10 cellular contexts compared by ENCODE assay signal in the genomic region with DNA sequence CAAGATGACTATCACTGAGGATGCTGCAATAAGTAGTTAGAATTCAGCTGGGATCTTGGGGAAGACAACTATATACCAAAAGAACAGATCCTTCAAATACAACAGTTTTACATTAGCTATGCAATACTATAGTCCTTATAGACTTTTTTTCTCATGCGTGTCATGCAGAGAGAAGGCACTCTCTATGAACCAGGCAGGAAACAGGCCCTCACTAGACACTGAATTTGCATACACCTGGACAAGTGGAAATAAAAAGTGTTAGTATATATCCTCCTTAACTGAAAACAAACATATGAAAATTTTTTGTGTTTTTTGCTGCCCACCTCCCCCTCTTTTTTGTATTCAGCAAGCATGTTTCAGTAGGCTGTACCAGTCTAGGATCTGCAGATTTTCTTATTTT. TPM values are rescaled to one million over a fixed set of nuclear protein-coding genes. Genes with fewer than 3 reads are reported as not detected.
DNase-seq lines count a peak whose midpoint lies in the region; ATAC-seq and TF ChIP-seq lines count a peak whose summit lies in the region.
"Had no signal": no experiment of that assay in that cellular context is flagged by ENCODE, and none has a peak within 500 bp of the region (broad histone marks: within the 10 kb centered on the region; RNA-seq: fewer than 3 reads in every experiment).

No MANE protein-coding gene starts in this region.

- ATAC-seq in GM21381 (IDR thresholded peaks at IDR 0.05; ENCODE audit: unreplicated experiment): peak; percentile 98
- peak; percentile 99 for ATAC-seq in HG03066 (IDR thresholded peaks at IDR 0.05; ENCODE audit: low read depth, unreplicated experiment)

- DNase-seq in GM13977 (ENCODE audit: low spot score) (peak; percentile 16), NCI-H526 (lab: John Stamatoyannopoulos, UW) (peak; percentile 98), AML-193 (lab: John Stamatoyannopoulos, UW) (no peak), mesenchymal stem cell (no peak), DMS 273 treated with DMSO at 0.1 percent for 48 hours (lab: John Stamatoyannopoulos, UW) (no peak)
- no peak for DNase-seq in activated T-helper 2 cell treated with anti-CD3 and anti-CD28 coated beads, Interferon-gamma antibody, Interleukin-2, Interleukin-4, amounts not matched to agents 10 μg/mL and 5 μg/mL and 100 μg/mL, durations not matched to agents 14 hours and 24 hours and 36 hours (ENCODE audit: low spot score)
- DNase-seq: dorsolateral prefrontal cortex, NCI-H524 treated with DMSO at 0.1 percent for 48 hours had no signal

- no peak overlapping the region for H3K4me2 ChIP-seq in mesenchymal stem cell (ENCODE audit: low read length, poor library complexity, severe bottlenecking)

- H3K36me3 ChIP-seq in mesenchymal stem cell (ENCODE audit: control insufficient read depth in 1 of 2, insufficient read depth in 2 of 2, low read depth in 1 of 2, low read length in 2 of 2): peaks cover 17 to 67% of the 10 kb centered on the region in 2 experiments

- no peak overlapping the region for H3K23ac ChIP-seq in mesenchymal stem cell (ENCODE audit: low read length in 2 of 2)

- H2AK5ac ChIP-seq in mesenchymal stem cell (ENCODE audit: low read length, severe bottlenecking): no peak overlapping the region

- H3K27me3 ChIP-seq in mesenchymal stem cell (ENCODE audit: control insufficient read depth in 1 of 2, insufficient read depth in 1 of 2, low read length in 2 of 2): no peaks in the 10 kb centered on the region
- H3K27me3 ChIP-seq: dorsolateral prefrontal cortex had no signal

- H3K4me1 ChIP-seq in mesenchymal stem cell (ENCODE audit: control insufficient read depth, insufficient read depth, low read depth, low read length): no peaks in the 10 kb centered on the region

- no peak overlapping the region for H2BK5ac ChIP-seq in mesenchymal stem cell (ENCODE audit: low read depth, low read length, poor library complexity, severe bottlenecking)

- H3K27me3 Mint-ChIP-seq in activated T-helper 2 cell treated with anti-CD3 and anti-CD28 coated beads, Interferon-gamma antibody, Interleukin-2, Interleukin-4, amounts not matched to agents 10 μg/mL and 5 μg/mL and 100 μg/mL, durations not matched to agents 14 hours and 24 hours and 36 hours (ENCODE audit: low read depth): no peaks in the 10 kb centered on the region

- H2BK120ac ChIP-seq in mesenchymal stem cell (ENCODE audit: low read depth, low read length): no peak overlapping the region

- H3K36me3 Mint-ChIP-seq in activated T-helper 2 cell treated with anti-CD3 and anti-CD28 coated beads, Interferon-gamma antibody, Interleukin-2, Interleukin-4, amounts not matched to agents 10 μg/mL and 5 μg/mL and 100 μg/mL, durations not matched to agents 14 hours and 24 hours and 36 hours (ENCODE audit: low read depth): peaks cover 52% of the 10 kb centered on the region

- H3K9ac ChIP-seq in mesenchymal stem cell (ENCODE audit: low read length): no peak overlapping the region

- H3K9me3 Mint-ChIP-seq in activated T-helper 2 cell treated with anti-CD3 and anti-CD28 coated beads, Interferon-gamma antibody, Interleukin-2, Interleukin-4, amounts not matched to agents 10 μg/mL and 5 μg/mL and 100 μg/mL, durations not matched to agents 14 hours and 24 hours and 36 hours: no peaks in the 10 kb centered on the region

- intact Hi-C loops in activated T-helper 2 cell treated with anti-CD3 and anti-CD28 coated beads, Interferon-gamma antibody, Interleukin-2, Interleukin-4, amounts not matched to agents 10 μg/mL and 5 μg/mL and 100 μg/mL, durations not matched to agents 14 hours and 24 hours and 36 hours (cut with micrococcal nuclease): no loop called here

- no peaks in the 10 kb centered on the region for H3K9me3 ChIP-seq in mesenchymal stem cell (ENCODE audit: control insufficient read depth, low read length)

- no peak overlapping the region for H3K4ac ChIP-seq in mesenchymal stem cell (ENCODE audit: low read depth in 1 of 2, low read length in 2 of 2)

- no peak overlapping the region for H3K27ac Mint-ChIP-seq in activated T-helper 2 cell treated with anti-CD3 and anti-CD28 coated beads, Interferon-gamma antibody, Interleukin-2, Interleukin-4, amounts not matched to agents 10 μg/mL and 5 μg/mL and 100 μg/mL, durations not matched to agents 14 hours and 24 hours and 36 hours

- H2BK12ac ChIP-seq in mesenchymal stem cell (ENCODE audit: low read length in 2 of 2): no peak overlapping the region

- no peaks in the 10 kb centered on the region for H3K4me1 Mint-ChIP-seq in activated T-helper 2 cell treated with anti-CD3 and anti-CD28 coated beads, Interferon-gamma antibody, Interleukin-2, Interleukin-4, amounts not matched to agents 10 μg/mL and 5 μg/mL and 100 μg/mL, durations not matched to agents 14 hours and 24 hours and 36 hours (ENCODE audit: low read depth)

- H3K79me1 ChIP-seq in mesenchymal stem cell (replicated peaks; ENCODE audit: low read length, poor library complexity, severe bottlenecking): peaks cover 19% of the 10 kb centered on the region

- no peak overlapping the region for H3K18ac ChIP-seq in mesenchymal stem cell (ENCODE audit: low read depth in 1 of 2, low read length in 2 of 2)

- no peak overlapping the region for H4K91ac ChIP-seq in mesenchymal stem cell (ENCODE audit: low read length)

- no peak overlapping the region for H3K27ac ChIP-seq in mesenchymal stem cell (ENCODE audit: low read length, poor library complexity, severe bottlenecking)
- H3K27ac ChIP-seq: dorsolateral prefrontal cortex had no signal

- H2AFZ ChIP-seq in mesenchymal stem cell (ENCODE audit: low read depth, low read length): no peak overlapping the region

- no peak overlapping the region for H3K4me3 ChIP-seq in mesenchymal stem cell (ENCODE audit: insufficient read depth in 1 of 2, low read depth in 1 of 2, low read length in 2 of 2)
- H3K4me3 ChIP-seq: dorsolateral prefrontal cortex had no signal

- H3K14ac ChIP-seq in mesenchymal stem cell (ENCODE audit: low read length in 2 of 2): no peak overlapping the region

- H3K4me3 Mint-ChIP-seq in activated T-helper 2 cell treated with anti-CD3 and anti-CD28 coated beads, Interferon-gamma antibody, Interleukin-2, Interleukin-4, amounts not matched to agents 10 μg/mL and 5 μg/mL and 100 μg/mL, durations not matched to agents 14 hours and 24 hours and 36 hours (ENCODE audit: low read depth): no peak overlapping the region

- in situ Hi-C loops in GM13977 (cut with MboI; ENCODE audit: low pct_unique_long_range_greater_than_20kb, low sequenced_read_pairs, unreplicated experiment): no loop called here

- TF ChIP-seq CTCF in GM13977 (IDR thresholded peaks at IDR 0.05; ENCODE audit: extremely low read depth, insufficient read depth, missing control alignments): no peak

- no peak overlapping the region for H2BK15ac ChIP-seq in mesenchymal stem cell (ENCODE audit: low read depth, poor library complexity, severe bottlenecking)

- no CpG with 5 or more reads among the region's 1 CpG for WGBS in mesenchymal stem cell

- H4K8ac ChIP-seq in mesenchymal stem cell (ENCODE audit: low read length): no peak overlapping the region

RNA-seq across cellular contexts. Expression of a gene that starts 29.9 kb away (rescaled TPM):
- total RNA-seq in activated T-helper 2 cell treated with anti-CD3 and anti-CD28 coated beads, Interferon-gamma antibody, Interleukin-2, Interleukin-4, amounts not matched to agents 10 μg/mL and 5 μg/mL and 100 μg/mL, durations not matched to agents 14 hours and 24 hours and 36 hours: 83.3 and 85.8 TPM in 2 replicates
- polyA plus RNA-seq in mesenchymal stem cell (2013, experiment 1 of 2): 199 TPM
- 201 TPM for polyA plus RNA-seq in mesenchymal stem cell (2013, experiment 2 of 2)

RNA-seq across cellular contexts. Expression of a gene that starts 40.4 kb away (rescaled TPM):
- 43.3 and 47.4 TPM in 2 replicates for total RNA-seq in activated T-helper 2 cell treated with anti-CD3 and anti-CD28 coated beads, Interferon-gamma antibody, Interleukin-2, Interleukin-4, amounts not matched to agents 10 μg/mL and 5 μg/mL and 100 μg/mL, durations not matched to agents 14 hours and 24 hours and 36 hours
- polyA plus RNA-seq in mesenchymal stem cell (2013, experiment 1 of 2): 54.9 TPM
- 56.0 TPM for polyA plus RNA-seq in mesenchymal stem cell (2013, experiment 2 of 2)

Comparison
In these comparisons a context has a peak if more than half of its experiments do, and no peak if none do; other contexts are left out.
1. DNase-seq: peak in GM13977 (single experiment) and NCI-H526 (2 of 2); none in activated T-helper 2 cell treated with anti-CD3 and anti-CD28 coated beads, Interferon-gamma antibody, Interleukin-2, Interleukin-4, amounts not matched to agents 10 μg/mL and 5 μg/mL and 100 μg/mL, durations not matched to agents 14 hours and 24 hours and 36 hours (single experiment), AML-193 (0 of 2), mesenchymal stem cell (single experiment) and DMS 273 treated with DMSO at 0.1 percent for 48 hours (single experiment).